Comparison of ENCODE assay signal across 22 cellular contexts in the genomic region with DNA sequence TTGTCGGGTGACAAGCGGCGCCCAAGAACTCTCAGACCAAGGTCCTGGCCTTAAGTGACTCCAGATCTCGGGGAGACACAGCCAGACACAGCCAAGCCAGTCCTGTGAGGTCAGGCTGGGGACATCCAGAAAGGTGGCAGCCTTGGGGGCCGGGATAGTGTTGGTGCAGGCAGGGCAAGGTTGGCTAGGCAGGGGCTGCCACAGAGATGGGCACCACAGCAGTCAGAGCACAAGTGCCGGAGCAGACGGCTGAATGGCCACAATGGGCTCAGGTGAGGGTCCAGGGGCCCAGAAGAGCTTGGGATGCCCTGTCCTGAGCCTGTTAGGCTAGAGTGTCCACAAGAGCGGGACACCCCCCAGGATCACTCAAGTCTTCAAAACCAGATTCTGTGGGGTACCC.
"Had no signal": no experiment of that assay in that cellular context is flagged by ENCODE, and none has a peak within 500 bp of the region (broad histone marks: within the 10 kb centered on the region; RNA-seq: fewer than 3 reads in every experiment).

No MANE protein-coding gene starts in this region.

- H3K4me1 Mint-ChIP-seq: endodermal cell; memory B cell; mesothelial cell of epicardium; neural progenitor cell; stimulated activated memory B cell treated with anti-CD40 and anti-IgM and Interleukin-4, amounts not matched to agents 10 μg/mL and 1 μg/mL and 100 μg/mL, for 72 hours had no signal

- H3K27ac Mint-ChIP-seq: endodermal cell; memory B cell; mesothelial cell of epicardium; neural progenitor cell; progenitor cell of endocrine pancreas; stimulated activated memory B cell treated with anti-CD40 and anti-IgM and Interleukin-4, amounts not matched to agents 10 μg/mL and 1 μg/mL and 100 μg/mL, for 72 hours had no signal

- H3K27me3 Mint-ChIP-seq: memory B cell; progenitor cell of endocrine pancreas; stimulated activated memory B cell treated with anti-CD40 and anti-IgM and Interleukin-4, amounts not matched to agents 10 μg/mL and 1 μg/mL and 100 μg/mL, for 72 hours; stimulated activated naive CD8-positive, alpha-beta T cell treated with anti-CD3 and anti-CD28 coated beads, Interleukin-15, amount 100 ng/mL, for 72 hours had no signal

- H3K36me3 Mint-ChIP-seq: natural killer cell had no signal

- H3K9me3 Mint-ChIP-seq: endodermal cell; memory B cell; mesothelial cell of epicardium; natural killer cell; neural progenitor cell; stimulated activated memory B cell treated with anti-CD40 and anti-IgM and Interleukin-4, amounts not matched to agents 10 μg/mL and 1 μg/mL and 100 μg/mL, for 72 hours; stimulated activated naive CD8-positive, alpha-beta T cell treated with anti-CD3 and anti-CD28 coated beads, Interleukin-15, amount 100 ng/mL, for 72 hours had no signal

- ATAC-seq: left cardiac atrium; lower lobe of right lung; natural killer cell; pancreas; right cardiac atrium; stimulated activated memory B cell treated with anti-CD40 and anti-IgM and Interleukin-4, amounts not matched to agents 10 μg/mL and 1 μg/mL and 100 μg/mL, for 72 hours; stimulated activated naive CD8-positive, alpha-beta T cell treated with anti-CD3 and anti-CD28 coated beads, Interleukin-15, amount 100 ng/mL, for 72 hours; upper lobe of right lung had no signal

- H3K4me3 Mint-ChIP-seq: endodermal cell; memory B cell; mesothelial cell of epicardium; natural killer cell; neural progenitor cell; stimulated activated memory B cell treated with anti-CD40 and anti-IgM and Interleukin-4, amounts not matched to agents 10 μg/mL and 1 μg/mL and 100 μg/mL, for 72 hours; stimulated activated naive CD8-positive, alpha-beta T cell treated with anti-CD3 and anti-CD28 coated beads, Interleukin-15, amount 100 ng/mL, for 72 hours had no signal

- DNase-seq: dermis blood vessel endothelial cell; endodermal cell; foreskin melanocyte; head of caudate nucleus; kidney; left cardiac atrium; left ventricle myocardium inferior; lower lobe of right lung; natural killer cell; nucleus accumbens; right cardiac atrium; stimulated activated CD4-positive, alpha-beta T cell treated with anti-CD3 and anti-CD28 coated beads, Interleukin-4, amount 100 ng/mL, for 1 hour; stimulated activated CD8-positive, alpha-beta memory T cell treated with anti-CD3 and anti-CD28 coated beads, Interleukin-4, amount 100 ng/mL, for 48 hours; stimulated activated naive CD8-positive, alpha-beta T cell treated with anti-CD3 and anti-CD28 coated beads, Interleukin-15, amount 100 ng/mL, for 72 hours; testis; upper lobe of right lung had no signal
